17 cellular contexts compared by ENCODE assay signal in genomic region chr5:6819521-6819920, GRCh38.
A peak's percentile ranks its signal among the peaks of the same experiment; 100 is the strongest.
DNase-seq lines count a peak whose midpoint lies in the region; ATAC-seq and TF ChIP-seq lines count a peak whose summit lies in the region.
"Had no signal": no experiment of that assay in that cellular context is flagged by ENCODE, and none has a peak within 500 bp of the region (broad histone marks: within the 10 kb centered on the region; RNA-seq: fewer than 3 reads in every experiment).

No MANE protein-coding gene starts in this region.

- H3K9me3 ChIP-seq in neuron (ENCODE audit: low read length) (no peaks in the 10 kb centered on the region), esophagus squamous epithelium (peaks cover 0 to 9% (median 8%) of the 10 kb centered on the region in 3 donors)

- H3K4me3 ChIP-seq in epithelial cell of proximal tubule (ENCODE audit: low read depth, low read length) (no peak overlapping the region), neuron (ENCODE audit: low read length) (no peak overlapping the region), esophagus squamous epithelium (no peak overlapping the region)
- H3K4me3 ChIP-seq: Peyer's patch had no signal

- 34 to 40% methylated on average over 6 of the region's 6 CpGs for WGBS in esophagus squamous epithelium, 2 donors

- intact Hi-C loops in esophagus squamous epithelium (cut with DNase I): no loop called here

- H3K27ac ChIP-seq in esophagus squamous epithelium: no peak overlapping the region
- H3K27ac ChIP-seq: Peyer's patch had no signal

- peak; percentile 18 for TF ChIP-seq CTCF in epithelial cell of proximal tubule (conservative IDR thresholded peaks at IDR 0.05; ENCODE audit: low read depth, low read length)
- no peak for TF ChIP-seq CTCF in esophagus squamous epithelium (IDR thresholded peaks at IDR 0.05)

- H2AFZ ChIP-seq in neuron (ENCODE audit: low read depth, low read length): peak overlapping the region; percentile 9

- DNase-seq in DMS53 (lab: John Stamatoyannopoulos, UW) (peak; percentile 18), DMS53 treated with DMSO at 0.1 percent for 48 hours (lab: John Stamatoyannopoulos, UW; ENCODE audit: unreplicated experiment) (no peak), NCI-H2107 (lab: John Stamatoyannopoulos, UW) (peak; percentile 15), epithelial cell of proximal tubule (ENCODE audit: low read depth) (no peak), EL (no peak), esophagus squamous epithelium (lab: John Stamatoyannopoulos, UW) (no peak)
- DNase-seq: 8988T, C1 segment of cervical spinal cord, erythroblast, immature natural killer cell, NCI-H2029, NCI-H510A treated with DMSO at 0.1 percent for 48 hours, Peyer's patch, posterior cingulate gyrus, T1000 had no signal

- H3K27me3 ChIP-seq in neuron (ENCODE audit: insufficient read depth, low read length) (no peaks in the 10 kb centered on the region), esophagus squamous epithelium (peaks cover 0 to 35% (median 0%) of the 10 kb centered on the region in 4 donors)
- H3K27me3 ChIP-seq: Peyer's patch had no signal

- no peak for ATAC-seq in GM21515 (IDR thresholded peaks at IDR 0.05; ENCODE audit: unreplicated experiment)

- TF ChIP-seq POLR2A in esophagus squamous epithelium (IDR thresholded peaks at IDR 0.05): no peak

- H3K4me1 ChIP-seq in neuron (ENCODE audit: insufficient read depth, low read length) (no peaks in the 10 kb centered on the region), esophagus squamous epithelium (no peaks in the 10 kb centered on the region)
- H3K4me1 ChIP-seq: Peyer's patch had no signal

- H3K36me3 ChIP-seq in neuron (ENCODE audit: insufficient read depth, low read length) (no peaks in the 10 kb centered on the region), esophagus squamous epithelium (no peaks in the 10 kb centered on the region)
- H3K36me3 ChIP-seq: Peyer's patch had no signal

Comparison
In these comparisons a context has a peak if more than half of its experiments do, and no peak if none do; other contexts are left out.
1. DNase-seq: peak in DMS53 (single experiment) and NCI-H2107 (single experiment); none in DMS53 treated with DMSO at 0.1 percent for 48 hours (single experiment), epithelial cell of proximal tubule (single experiment), EL (single experiment) and esophagus squamous epithelium (single experiment).